8 cellular contexts compared by ENCODE assay signal in the genomic region with DNA sequence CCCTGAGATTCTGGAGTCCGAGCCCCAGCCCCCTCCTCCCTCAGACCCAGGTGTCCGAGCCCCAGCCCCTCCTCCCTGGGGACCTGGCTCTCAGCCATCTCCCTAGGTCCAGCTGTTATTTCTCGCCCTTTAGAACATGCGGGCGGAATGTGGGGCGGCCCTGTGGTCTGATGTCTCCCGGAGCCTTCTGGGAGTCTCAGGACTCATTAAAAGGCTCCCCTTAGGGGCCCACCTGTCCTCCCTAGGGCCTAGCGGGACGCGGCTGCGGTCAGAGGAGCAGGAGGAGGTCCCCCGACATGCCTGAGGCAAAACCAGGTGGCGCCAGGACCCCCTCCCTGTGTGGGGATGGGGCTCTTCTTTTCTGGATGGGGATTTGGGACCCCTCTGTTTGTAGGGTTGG. TPM values are rescaled to one million over a fixed set of nuclear protein-coding genes. Genes with fewer than 3 reads are reported as not detected.
A peak's percentile ranks its signal among the peaks of the same experiment; 100 is the strongest.
DNase-seq lines count a peak whose midpoint lies in the region; ATAC-seq and TF ChIP-seq lines count a peak whose summit lies in the region.

Gene MYBPC2, plus strand, starts transcription at position 235 of the 400 bp plus-strand sequence. Its CDS starts 62 bp downstream, at position 297.

- H3K9ac ChIP-seq in trophoblast cell (ENCODE audit: low read length) = no peak within 1 kb of the TSS

- no peak within 1 kb of the TSS for H4K91ac ChIP-seq in trophoblast cell (ENCODE audit: low read depth, low read length)

- no peak within 1 kb of the TSS for H3K27ac ChIP-seq in trophoblast cell (ENCODE audit: low read depth, low read length)

- WGBS in trophoblast cell (ENCODE audit: extremely low coverage, insufficient coverage, insufficient read length) = no CpG with 5 or more reads among the region's 13 CpGs

- H2BK5ac ChIP-seq in trophoblast cell (ENCODE audit: low read depth, low read length, poor library complexity) = no peak within 1 kb of the TSS

- H3K79me2 ChIP-seq in trophoblast cell (ENCODE audit: control insufficient read depth, insufficient read depth, low read length, poor library complexity) = peaks cover 2% of the 10 kb centered on the region

- peak within 1 kb of the TSS; percentile 70 for H3K14ac ChIP-seq in trophoblast cell (ENCODE audit: low read length)

- peaks cover 7% of the 10 kb centered on the region for H3K79me1 ChIP-seq in trophoblast cell (ENCODE audit: low read length)

- H4K8ac ChIP-seq in trophoblast cell (ENCODE audit: low read depth, low read length) = peak within 1 kb of the TSS; percentile 81

- H2BK120ac ChIP-seq in trophoblast cell (ENCODE audit: insufficient read depth, low read length, poor library complexity) = peak within 1 kb of the TSS; percentile 62

- H2BK12ac ChIP-seq in trophoblast cell (ENCODE audit: low read length) = no peak within 1 kb of the TSS

- H2AK5ac ChIP-seq in trophoblast cell (ENCODE audit: low read length) = no peak within 1 kb of the TSS

- peak within 1 kb of the TSS; percentile 66 for H2AFZ ChIP-seq in trophoblast cell (ENCODE audit: insufficient read depth, low read length, poor library complexity)

- TF ChIP-seq CTCF in epithelial cell of esophagus (IDR thresholded peaks at IDR 0.05; ENCODE audit: insufficient read depth, low read depth, low read length, missing control alignments) = no peak

- peak; percentile 65 for DNase-seq in NCI-H748 (lab: John Stamatoyannopoulos, UW; ENCODE audit: unreplicated experiment)
- no peak for DNase-seq in epithelial cell of esophagus (ENCODE audit: low read depth)
- peak; percentile 16 to 31 for DNase-seq in trophoblast cell
- DNase-seq in NCI-H128 (lab: John Stamatoyannopoulos, UW; ENCODE audit: unreplicated experiment) = no peak
- DNase-seq in islet precursor cell = no peak

- no peaks in the 10 kb centered on the region for H3K36me3 ChIP-seq in trophoblast cell (ENCODE audit: control insufficient read depth in 1 of 2, insufficient read depth in 2 of 2, low read length in 2 of 2)

- peaks cover 3% of the 10 kb centered on the region for H3K9me3 ChIP-seq in trophoblast cell (ENCODE audit: insufficient read depth, low read depth, low read length)

- H3K27me3 ChIP-seq in trophoblast cell (ENCODE audit: insufficient read depth, low read length) = no peaks in the 10 kb centered on the region

- H3K4me2 ChIP-seq in trophoblast cell (ENCODE audit: low read length) = peak within 1 kb of the TSS; percentile 94

- H4K12ac ChIP-seq in trophoblast cell (ENCODE audit: low read depth, low read length) = peak within 1 kb of the TSS; percentile 65

- no peak within 1 kb of the TSS for H3K23ac ChIP-seq in trophoblast cell (ENCODE audit: low read length)

- peak within 1 kb of the TSS; percentile 49 for H3K4ac ChIP-seq in trophoblast cell (ENCODE audit: low read depth, low read length)

- peak within 1 kb of the TSS; percentile 39 for H3K18ac ChIP-seq in trophoblast cell (ENCODE audit: low read length)

- H3K4me3 ChIP-seq in GM08714 (ENCODE audit: low read length) (peak within 1 kb of the TSS; percentile 56; the same call in 1 of the 2 replicates), epithelial cell of esophagus (ENCODE audit: low read length) (peak within 1 kb of the TSS; percentile 63), trophoblast cell (ENCODE audit: low read depth, low read length) (peak within 1 kb of the TSS; percentile 74)

- ATAC-seq in HG02970 (IDR thresholded peaks at IDR 0.05; ENCODE audit: low FRiP score, unreplicated experiment) = no peak
- no peak for ATAC-seq in GM21528 (IDR thresholded peaks at IDR 0.05; ENCODE audit: low FRiP score, unreplicated experiment)

- peaks cover 6 to 8% of the 10 kb centered on the region in 2 experiments for H3K4me1 ChIP-seq in trophoblast cell (ENCODE audit: control insufficient read depth in 1 of 2, insufficient read depth in 2 of 2, low read length in 2 of 2)

RNA-seq across cellular contexts. Expression of gene MYBPC2, which starts in this region (rescaled TPM):
- 0.07 and 0.12 TPM in 2 replicates for polyA plus RNA-seq in trophoblast cell (2013)

Comparison
In these comparisons a context has a peak if more than half of its experiments do, and no peak if none do; other contexts are left out.
1. DNase-seq: peak in NCI-H748 (single experiment) and trophoblast cell (2 of 2); none in epithelial cell of esophagus (single experiment), NCI-H128 (single experiment) and islet precursor cell (single experiment).
2. Peak in every context shown above with its lines, with median percentiles within 50 percentile points of each other: H3K4me3 ChIP-seq.